In genomic region chr10:124093076-124093773, GRCh38 we compare ENCODE assay signal across 8 cellular contexts. TPM values are rescaled to one million over a fixed set of nuclear protein-coding genes. Genes with fewer than 3 reads are reported as not detected.
A peak's percentile ranks its signal among the peaks of the same experiment; 100 is the strongest.
DNase-seq lines count a peak whose midpoint lies in the region; ATAC-seq, FAIRE-seq and TF ChIP-seq lines count a peak whose summit lies in the region.

TSS of gene CHST15 (minus strand) at chr10:124093598. CDS start at chr10:124046212, 47,386 bp downstream.

- WGBS in HepG2 (ENCODE audit: low lambda C conversion rate), result no CpG with 5 or more reads among the region's 79 CpGs

- TSS peak; percentile 46 for BruUV-seq in HepG2 (replicated peaks; lab: Mats Ljungman, UMichigan)

- in situ Hi-C loops in HepG2 (cut with HindIII; ENCODE audit: extremely low pct_ligation_motif_present, low pct_unique_long_range_greater_than_20kb), result loop anchor here (5.0 kb wide), 1 partner anchor 96 kb away; no protein-coding TSS in a partner anchor

- peak within 1 kb of the TSS; percentile 82 for H3K4me2 ChIP-seq in HepG2 (ENCODE audit: low read depth, low read length)

- ATAC-seq in HepG2, result peak; percentile 57
- peak; percentile 15 for ATAC-seq in stimulated activated naive CD8-positive, alpha-beta T cell treated with anti-CD3 and anti-CD28 coated beads, Interleukin-15, Interleukin-2, amounts not matched to agents 100 U/mL and 50 U/mL, for 24 hours
- ATAC-seq in effector memory CD8-positive, alpha-beta T cell (replicated peaks), result no peak

- no peak within 1 kb of the TSS for H2AFZ ChIP-seq in HepG2 (ENCODE audit: low read length)

- DNase-seq in GM12865 (ENCODE audit: low read depth) (no peak), NCI-H526 (lab: John Stamatoyannopoulos, UW) (peak; percentile 7 to 73), colonic mucosa (no peak), HepG2 (ENCODE audit: low spot score) (peak; percentile 86), NCI-H187 (lab: John Stamatoyannopoulos, UW) (no peak)
- DNase-seq in stimulated activated naive CD8-positive, alpha-beta T cell treated with anti-CD3 and anti-CD28 coated beads, Interleukin-15, Interleukin-2, amounts not matched to agents 100 U/mL and 50 U/mL, for 24 hours, result peak; percentile 18
- no peak for DNase-seq in effector memory CD8-positive, alpha-beta T cell

- H3K27ac ChIP-seq in 22Rv1 (peak within 1 kb of the TSS; percentile 68), colonic mucosa (peak within 1 kb of the TSS; percentile 25), HepG2 (ENCODE audit: extremely low read length, insufficient read depth, low read length) (peak within 1 kb of the TSS; percentile 59)

- H3K9ac ChIP-seq in colonic mucosa (ENCODE audit: low read depth in 2 of 2, low read length in 2 of 2) (peak within 1 kb of the TSS; percentile 58 to 81), HepG2 (ENCODE audit: insufficient read depth, low read depth, low read length) (peak within 1 kb of the TSS; percentile 85)

- TF ChIP-seq RAD21 in HepG2 (CRISPR knock-in tag; IDR thresholded peaks at IDR 0.05), result no peak

- H3K27ac Mint-ChIP-seq in effector memory CD8-positive, alpha-beta T cell, result no peak within 1 kb of the TSS

- peak in 1 of 2 experiments; percentile 70; a peak in 2 of 4 replicates for TF ChIP-seq EP300 in HepG2 (IDR thresholded peaks at IDR 0.05; ENCODE audit: low read depth in 2 of 2, low read length in 2 of 2)
- peak; percentile 75; the same call in 1 of the 2 replicates for TF ChIP-seq EP300 in HepG2 (CRISPR knock-in tag; IDR thresholded peaks at IDR 0.05; ENCODE audit: borderline replicate concordance)

- H3K36me3 ChIP-seq in colonic mucosa (no peaks in the 10 kb centered on the region), HepG2 (replicated peaks in 1 of 2; ENCODE audit: control insufficient read depth in 1 of 2, insufficient read depth in 2 of 2, low read length in 2 of 2) (peaks cover 2 to 11% of the 10 kb centered on the region in 2 experiments; a peak in 3 of 5 replicates)

- intact Hi-C loops in colonic mucosa (cut with DNase I), result no loop called here
- intact Hi-C loops in HepG2 (cut with micrococcal nuclease; ENCODE audit: unreplicated experiment), result loop anchor here (2.0 kb wide), 1 partner anchor 56 kb away; no protein-coding TSS in a partner anchor

- TF ChIP-seq CTCF in 22Rv1 (IDR thresholded peaks at IDR 0.05), result no peak
- no peak for TF ChIP-seq CTCF in GM12865 (IDR thresholded peaks at IDR 0.05; ENCODE audit: insufficient read depth, low read depth, low read length, missing control alignments)
- no peak for TF ChIP-seq CTCF in colonic mucosa (IDR thresholded peaks at IDR 0.05)
- 0 out of 2 replicates have a peak, but pooled peaks have one; percentile 7 for TF ChIP-seq CTCF in HepG2 (CRISPR knock-in tag; IDR thresholded peaks at IDR 0.05)

- H3K36me3 Mint-ChIP-seq in effector memory CD8-positive, alpha-beta T cell (ENCODE audit: insufficient read depth), result peaks cover 4% of the 10 kb centered on the region

- H3K4me1 ChIP-seq in colonic mucosa, result peaks cover 3% of the 10 kb centered on the region
- peaks cover 76% of the 10 kb centered on the region for H3K4me1 ChIP-seq in HepG2 (ENCODE audit: insufficient read depth, low read length)

- peaks cover 47 to 74% of the 10 kb centered on the region in 2 donors for H3K27me3 Mint-ChIP-seq in effector memory CD8-positive, alpha-beta T cell

- CTCF ChIA-PET in HepG2 (lab: Yijun Ruan, JAX; ENCODE audit: low intra/inter-chr PET ratio, low total read pairs), result interaction anchor here (0.8 kb wide), 1 partner anchor 97 kb away, joined by 3 read pairs; no protein-coding TSS in a partner anchor

- H3K27me3 ChIP-seq in colonic mucosa (peaks cover 44% of the 10 kb centered on the region), HepG2 (ENCODE audit: control insufficient read depth in 1 of 2, insufficient read depth in 2 of 2, low read length in 2 of 2) (peaks cover 0 to 37% of the 10 kb centered on the region in 2 experiments; a peak in 3 of 5 replicates)

- no peak for FAIRE-seq in HepG2 (lab: Jason Lieb, UNC)

- peaks cover 39% of the 10 kb centered on the region for H4K20me1 ChIP-seq in HepG2 (ENCODE audit: insufficient read depth, low read length)

- H3K9me3 Mint-ChIP-seq in effector memory CD8-positive, alpha-beta T cell, result no peaks in the 10 kb centered on the region

- POLR2A ChIA-PET in HepG2 (lab: Yijun Ruan, JAX), result interaction anchor here (1.8 to 3.1 kb wide), 4 partner anchors 30 to 57 kb away, joined by 5 to 11 read pairs (median 8); no protein-coding TSS in a partner anchor

- peaks cover 46% of the 10 kb centered on the region for H3K79me2 ChIP-seq in HepG2 (ENCODE audit: insufficient read depth, low read length)

- peak within 1 kb of the TSS; percentile 49 for H3K4me3 ChIP-seq in GM12865 (ENCODE audit: low read depth, low read length)
- H3K4me3 ChIP-seq in colonic mucosa, result peak within 1 kb of the TSS; percentile 23
- peak within 1 kb of the TSS; percentile 86 to 91 (median 91) for H3K4me3 ChIP-seq in HepG2 (replicated peaks in 1 of 3; ENCODE audit: insufficient read depth in 1 of 3, low read depth in 2 of 3, low read length in 3 of 3)

- H3K4me1 Mint-ChIP-seq in effector memory CD8-positive, alpha-beta T cell (ENCODE audit: low read depth in 2 of 2), result no peaks in the 10 kb centered on the region

- H3K4me3 Mint-ChIP-seq in effector memory CD8-positive, alpha-beta T cell, result peak within 1 kb of the TSS in 1 of 2 donors; percentile 29

- peak in 1 of 2 experiments; percentile 68; a peak in 3 of 4 replicates for TF ChIP-seq POLR2A in HepG2 (IDR thresholded peaks at IDR 0.05; ENCODE audit: insufficient read depth in 1 of 2, low read depth in 2 of 2, low read length in 2 of 2)

- H3K9me3 ChIP-seq in colonic mucosa (no peaks in the 10 kb centered on the region), HepG2 (ENCODE audit: low read length) (peaks cover 5% of the 10 kb centered on the region; the same call in 1 of the 2 replicates)

TF ChIP-seq in HepG2, 621 proteins besides CTCF, POLR2A, EP300 and RAD21 (continues in another document):
- TF ChIP-seq ZNF607 (CRISPR knock-in tag; IDR thresholded peaks at IDR 0.05; ENCODE audit: borderline replicate concordance), result no peak
- peak; percentile 95 for TF ChIP-seq TCF7 (IDR thresholded peaks at IDR 0.05; ENCODE audit: low read depth)
- no peak for TF ChIP-seq SNAPC2 (CRISPR knock-in tag; IDR thresholded peaks at IDR 0.05)
- TF ChIP-seq CHD2 (IDR thresholded peaks at IDR 0.05; ENCODE audit: low read depth, low read length), result no peak
- no peak for TF ChIP-seq ZNF263 (CRISPR knock-in tag; IDR thresholded peaks at IDR 0.05)
- TF ChIP-seq, protein P1, sequence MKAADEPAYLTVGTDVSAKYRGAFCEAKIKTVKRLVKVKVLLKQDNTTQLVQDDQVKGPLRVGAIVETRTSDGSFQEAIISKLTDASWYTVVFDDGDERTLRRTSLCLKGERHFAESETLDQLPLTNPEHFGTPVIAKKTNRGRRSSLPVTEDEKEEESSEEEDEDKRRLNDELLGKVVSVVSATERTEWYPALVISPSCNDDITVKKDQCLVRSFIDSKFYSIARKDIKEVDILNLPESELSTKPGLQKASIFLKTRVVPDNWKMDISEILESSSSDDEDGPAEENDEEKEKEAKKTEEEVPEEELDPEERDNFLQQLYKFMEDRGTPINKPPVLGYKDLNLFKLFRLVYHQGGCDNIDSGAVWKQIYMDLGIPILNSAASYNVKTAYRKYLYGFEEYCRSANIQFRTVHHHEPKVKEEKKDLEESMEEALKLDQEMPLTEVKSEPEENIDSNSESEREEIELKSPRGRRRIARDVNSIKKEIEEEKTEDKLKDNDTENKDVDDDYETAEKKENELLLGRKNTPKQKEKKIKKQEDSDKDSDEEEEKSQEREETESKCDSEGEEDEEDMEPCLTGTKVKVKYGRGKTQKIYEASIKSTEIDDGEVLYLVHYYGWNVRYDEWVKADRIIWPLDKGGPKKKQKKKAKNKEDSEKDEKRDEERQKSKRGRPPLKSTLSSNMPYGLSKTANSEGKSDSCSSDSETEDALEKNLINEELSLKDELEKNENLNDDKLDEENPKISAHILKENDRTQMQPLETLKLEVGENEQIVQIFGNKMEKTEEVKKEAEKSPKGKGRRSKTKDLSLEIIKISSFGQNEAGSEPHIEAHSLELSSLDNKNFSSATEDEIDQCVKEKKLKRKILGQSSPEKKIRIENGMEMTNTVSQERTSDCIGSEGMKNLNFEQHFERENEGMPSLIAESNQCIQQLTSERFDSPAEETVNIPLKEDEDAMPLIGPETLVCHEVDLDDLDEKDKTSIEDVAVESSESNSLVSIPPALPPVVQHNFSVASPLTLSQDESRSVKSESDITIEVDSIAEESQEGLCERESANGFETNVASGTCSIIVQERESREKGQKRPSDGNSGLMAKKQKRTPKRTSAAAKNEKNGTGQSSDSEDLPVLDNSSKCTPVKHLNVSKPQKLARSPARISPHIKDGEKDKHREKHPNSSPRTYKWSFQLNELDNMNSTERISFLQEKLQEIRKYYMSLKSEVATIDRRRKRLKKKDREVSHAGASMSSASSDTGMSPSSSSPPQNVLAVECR (CRISPR knock-in tag; IDR thresholded peaks at IDR 0.05; ENCODE audit: borderline replicate concordance), result no peak; the same call in 1 of the 2 replicates
- TF ChIP-seq RBFOX2 (IDR thresholded peaks at IDR 0.05; ENCODE audit: low read depth, low read length), result peak; percentile 87

RNA-seq across cellular contexts. Expression of gene CHST15, which starts in this region (rescaled TPM):
- total RNA-seq in colonic mucosa (10 to 100 TPM in 1 of 2 donors, 1 to 10 TPM in 1; 4.7 to 10.2 TPM), HepG2 (2016; rRNA removed; fragmentation: Illumina TruSeq; extraction: Trizol) (1.1 and 1.4 TPM in 2 replicates)
- total RNA-seq in HepG2 (2016; cell fraction: cytosol; rRNA removed; fragmentation: Illumina TruSeq; extraction: Trizol; ENCODE audit: low read depth), result 1.0 and 1.2 TPM in 2 replicates
- total RNA-seq in HepG2 (2016; cell fraction: insoluble cytoplasmic fraction; rRNA removed; fragmentation: Illumina TruSeq; extraction: Trizol), result 1.4 and 1.5 TPM in 2 replicates
- total RNA-seq in HepG2 (2016; cell fraction: membrane; rRNA removed; fragmentation: Illumina TruSeq; extraction: Trizol), result 2.7 and 2.9 TPM in 2 replicates
- total RNA-seq in HepG2 (2016; cell fraction: nucleus; rRNA removed; fragmentation: Illumina TruSeq; extraction: Trizol), result 1.1 and 1.9 TPM in 2 replicates
- 94.7 and 113 TPM in 2 replicates for polyA plus RNA-seq in HepG2 (2011; rRNA removed)
- polyA plus RNA-seq in HepG2 (2011; cell fraction: cytosol; rRNA removed), result 101 and 112 TPM in 2 replicates
- 181 and 188 TPM in 2 replicates for polyA plus RNA-seq in HepG2 (2011; cell fraction: nucleus; rRNA removed)
- 46.0 and 71.6 TPM in 2 replicates for polyA plus RNA-seq in HepG2 (2012)
- 0.27 and 0.52 TPM in 2 replicates for polyA plus RNA-seq in HepG2 (2016; cell fraction: cytosol; fragmentation: Illumina TruSeq; extraction: Trizol; ENCODE audit: low read depth)
- 1.4 TPM in 2 replicates for polyA plus RNA-seq in HepG2 (2016; cell fraction: insoluble cytoplasmic fraction; fragmentation: Illumina TruSeq; extraction: Trizol; ENCODE audit: low read depth)
- polyA plus RNA-seq in HepG2 (2016; cell fraction: membrane; fragmentation: Illumina TruSeq; extraction: Trizol; ENCODE audit: low read depth), result 0.68 and 0.92 TPM in 2 replicates
- 1.1 and 1.9 TPM in 2 replicates for polyA plus RNA-seq in HepG2 (2016; cell fraction: nucleus; fragmentation: Illumina TruSeq; extraction: Trizol; ENCODE audit: insufficient read depth, low read depth)
- polyA minus RNA-seq in HepG2 (2011; rRNA and poly(A)+ RNA removed; ENCODE audit: low replicate concordance), result 10.5 and 261 TPM in 2 replicates
- 111 and 123 TPM in 2 replicates for polyA minus RNA-seq in HepG2 (2011; cell fraction: cytosol; rRNA and poly(A)+ RNA removed)
- polyA minus RNA-seq in HepG2 (2011; cell fraction: nucleus; rRNA and poly(A)+ RNA removed), result 241 and 251 TPM in 2 replicates

Comparison
In these comparisons a context has a peak if more than half of its experiments do, and no peak if none do; other contexts are left out.
1. DNase-seq: peak in NCI-H526 (2 of 2), HepG2 (single experiment) and stimulated activated naive CD8-positive, alpha-beta T cell treated with anti-CD3 and anti-CD28 coated beads, Interleukin-15, Interleukin-2, amounts not matched to agents 100 U/mL and 50 U/mL, for 24 hours (single experiment); none in GM12865 (single experiment), colonic mucosa (single experiment), effector memory CD8-positive, alpha-beta T cell (0 of 3) and NCI-H187 (0 of 2).
2. H3K4me3 ChIP-seq: peak in every context shown above with its lines; median percentile 91 in HepG2; 49 in GM12865; 23 in colonic mucosa.
3. Peak in every context shown above with its lines, with median percentiles within 50 percentile points of each other: H3K27ac ChIP-seq.